In genomic region chr2:154588838-154589237, GRCh38 we compare ENCODE assay signal across 21 cellular contexts.
"Had no signal": no experiment of that assay in that cellular context is flagged by ENCODE, and none has a peak within 500 bp of the region (broad histone marks: within the 10 kb centered on the region; RNA-seq: fewer than 3 reads in every experiment).

No MANE protein-coding gene starts in this region.

- H3K27me3 ChIP-seq: SJSA1 had no signal

- DNase-seq: Kasumi-1, MM.1S, NCI-H1092 treated with DMSO at 0.1 percent for 48 hours, NCI-H1436, NCI-H187, NCI-H2029, NCI-H2081 treated with DMSO at 0.1 percent for 48 hours, NCI-H2171 treated with DMSO at 0.1 percent for 48 hours, NCI-H345, NCI-H446 treated with DMSO at 0.1 percent for 48 hours, NCI-H510A treated with DMSO at 0.1 percent for 48 hours, Right ventricle myocardium superior, RPMI8226, SIG-M5 had no signal

- H3K36me3 ChIP-seq: SJSA1 had no signal

- FAIRE-seq: HTR-8/SVneo, K562, RCC 7860 had no signal

- H3K4me1 ChIP-seq: SJSA1 had no signal

- H3K9me3 ChIP-seq: SJSA1 had no signal

- ATAC-seq: K562 had no signal

- H3K9ac ChIP-seq: KMS-11 had no signal

- H3K4me3 ChIP-seq: K562, SJSA1, SK-N-MC had no signal

- H3K4me2 ChIP-seq: KMS-11 had no signal

- H3K27ac ChIP-seq: HL-60, KMS-11, SJSA1, SK-N-MC had no signal
